In genomic region chr1:229069176-229069575, GRCh38 we compare ENCODE assay signal across 21 cellular contexts.
DNase-seq lines count a peak whose midpoint lies in the region; ATAC-seq, FAIRE-seq and TF ChIP-seq lines count a peak whose summit lies in the region.
"Had no signal": no experiment of that assay in that cellular context is flagged by ENCODE, and none has a peak within 500 bp of the region (broad histone marks: within the 10 kb centered on the region; RNA-seq: fewer than 3 reads in every experiment).

No MANE protein-coding gene starts in this region.

- TF ChIP-seq CTCF in HEK293 (tag by site-specific recombination; IDR thresholded peaks at IDR 0.05) (no peak), tibial artery (IDR thresholded peaks at IDR 0.05) (no peak)
- TF ChIP-seq CTCF in CD4-positive, alpha-beta T cell (IDR thresholded peaks at IDR 0.05): no peak

- H3K27me3 ChIP-seq in BLaER1 treated with 17β-estradiol and CSF1 and Interleukin-3, amounts not matched to agents 10 nM and 100 nM: no peaks in the 10 kb centered on the region; a peak in 1 of 22 replicates
- no peaks in the 10 kb centered on the region for H3K27me3 ChIP-seq in tibial artery
- H3K27me3 ChIP-seq in CD4-positive, alpha-beta T cell (ENCODE audit: control insufficient read depth, insufficient read depth, low read length): no peaks in the 10 kb centered on the region
- H3K27me3 ChIP-seq: BLaER1 had no signal

- peak overlapping the region in 6 of 11 experiments; percentile 54 to 87 (median 60); a peak in 10 of 22 replicates for H3K4me2 ChIP-seq in BLaER1 treated with 17β-estradiol and CSF1 and Interleukin-3, amounts not matched to agents 10 nM and 100 nM
- H3K4me2 ChIP-seq: GM23338 had no signal

- CTCF ChIA-PET in HEK293 (lab: Yijun Ruan, JAX): no interaction called here
- CTCF ChIA-PET in CD4-positive, alpha-beta T cell (lab: Charles Lee): no interaction called here

- no peak for DNase-seq in frontal cortex (ENCODE audit: low spot score in 2 of 2)
- no peak for DNase-seq in tibial artery
- DNase-seq in CD4-positive, alpha-beta T cell: no peak
- DNase-seq in SIG-M5 (lab: John Stamatoyannopoulos, UW): no peak
- no peak for DNase-seq in UCSD-AML1 (lab: John Stamatoyannopoulos, UW; ENCODE audit: unreplicated experiment)
- DNase-seq: ACHN, DMS53, Karpas-422, NCI-H1105 treated with DMSO at 0.1 percent for 48 hours, NCI-H2029 treated with DMSO at 0.1 percent for 48 hours, NCI-H226, NCI-H524 treated with DMSO at 0.1 percent for 48 hours, NCI-H82 had no signal

- no peak overlapping the region for H3K4me3 ChIP-seq in BLaER1 treated with 17β-estradiol and CSF1 and Interleukin-3, amounts not matched to agents 10 nM and 100 nM
- H3K4me3 ChIP-seq in HEK293 (ENCODE audit: low read depth, low read length) (no peak overlapping the region), tibial artery (no peak overlapping the region)
- H3K4me3 ChIP-seq: BLaER1, GM23338, HAP-1 had no signal

- H3K9ac ChIP-seq in BLaER1 treated with 17β-estradiol and CSF1 and Interleukin-3, amounts not matched to agents 10 nM and 100 nM: no peak overlapping the region
- H3K9ac ChIP-seq: BLaER1 had no signal

- H3K9me3 Mint-ChIP-seq in CD4-positive, alpha-beta T cell: no peaks in the 10 kb centered on the region
- H3K9me3 Mint-ChIP-seq: GM23338 had no signal

- peak; percentile 53 for FAIRE-seq in frontal cortex (lab: Jason Lieb, UNC)
- FAIRE-seq: GM18507 had no signal

- ATAC-seq in CD4-positive, alpha-beta T cell (ENCODE audit: poor library complexity): no peak
- ATAC-seq: GM23338, Panc1 had no signal

- H3K9me3 ChIP-seq in BLaER1 treated with 17β-estradiol and CSF1 and Interleukin-3, amounts not matched to agents 10 nM and 100 nM (replicated peaks in 1 of 11): no peaks in the 10 kb centered on the region
- H3K9me3 ChIP-seq in HEK293 (ENCODE audit: control insufficient read depth, insufficient read depth, low read depth, low read length) (no peaks in the 10 kb centered on the region), tibial artery (no peaks in the 10 kb centered on the region)
- no peaks in the 10 kb centered on the region for H3K9me3 ChIP-seq in CD4-positive, alpha-beta T cell (ENCODE audit: control insufficient read depth, low read length)
- H3K9me3 ChIP-seq: BLaER1, HAP-1 had no signal

- H4K20me1 ChIP-seq in BLaER1 treated with 17β-estradiol and CSF1 and Interleukin-3, amounts not matched to agents 10 nM and 100 nM: no peaks in the 10 kb centered on the region
- H4K20me1 ChIP-seq: BLaER1 had no signal

- no peak overlapping the region for H3K27ac Mint-ChIP-seq in CD4-positive, alpha-beta T cell
- H3K27ac Mint-ChIP-seq: GM23338, IgD-negative memory B cell had no signal

- H3K27ac ChIP-seq in BLaER1 treated with 17β-estradiol and CSF1 and Interleukin-3, amounts not matched to agents 10 nM and 100 nM: peak overlapping the region in 5 of 11 experiments; percentile 17 to 86 (median 39); a peak in 8 of 22 replicates
- H3K27ac ChIP-seq in HEK293 (ENCODE audit: extremely low read depth, low read depth, low read length) (no peak overlapping the region), tibial artery (peak overlapping the region; percentile 34 to 71)
- no peak overlapping the region for H3K27ac ChIP-seq in CD4-positive, alpha-beta T cell (ENCODE audit: low read depth, low read length)
- H3K27ac ChIP-seq: BLaER1 had no signal

- H3K4me1 Mint-ChIP-seq in CD4-positive, alpha-beta T cell (ENCODE audit: low read depth): peaks cover 28% of the 10 kb centered on the region
- H3K4me1 Mint-ChIP-seq: IgD-negative memory B cell had no signal

- H3K4me3 Mint-ChIP-seq in CD4-positive, alpha-beta T cell: no peak overlapping the region
- H3K4me3 Mint-ChIP-seq: GM23338 had no signal

- POLR2A ChIA-PET in HEK293 (lab: Yijun Ruan, JAX): interaction anchor here (1.4 kb wide), 1 partner anchor 439 kb away, joined by 3 read pairs; the partner anchor contains the start of gene NUP133
- POLR2A ChIA-PET in CD4-positive, alpha-beta T cell (lab: Charles Lee): interaction anchor here (1.5 kb wide), 1 partner anchor 11 kb away, joined by 5 read pairs; no protein-coding TSS in a partner anchor

- no peaks in the 10 kb centered on the region for H3K36me3 ChIP-seq in BLaER1 treated with 17β-estradiol and CSF1 and Interleukin-3, amounts not matched to agents 10 nM and 100 nM
- H3K36me3 ChIP-seq in HEK293 (ENCODE audit: control insufficient read depth in 2 of 2, insufficient read depth in 1 of 2, low read length in 2 of 2) (no peaks in the 10 kb centered on the region), tibial artery (no peaks in the 10 kb centered on the region)
- H3K36me3 ChIP-seq: BLaER1, HAP-1 had no signal

- no peaks in the 10 kb centered on the region for H3K27me3 Mint-ChIP-seq in CD4-positive, alpha-beta T cell

- H3K4me1 ChIP-seq in BLaER1 treated with 17β-estradiol and CSF1 and Interleukin-3, amounts not matched to agents 10 nM and 100 nM: peaks cover 11 to 80% (median 62%) of the 10 kb centered on the region in 10 experiments
- H3K4me1 ChIP-seq in HEK293 (ENCODE audit: control insufficient read depth, insufficient read depth, low read length) (peaks cover 6% of the 10 kb centered on the region), tibial artery (peaks cover 0 to 39% (median 30%) of the 10 kb centered on the region in 4 donors)
- H3K4me1 ChIP-seq: HAP-1 had no signal

- intact Hi-C loops in tibial artery (cut with DNase I; ENCODE audit: low total_unique reads): no loop called here
- intact Hi-C loops in CD4-positive, alpha-beta T cell (cut with DNase I, micrococcal nuclease): no loop called here

- H3K36me3 Mint-ChIP-seq in CD4-positive, alpha-beta T cell (ENCODE audit: low read depth): no peaks in the 10 kb centered on the region
- H3K36me3 Mint-ChIP-seq: IgD-negative memory B cell had no signal

TF ChIP-seq in HEK293, 187 proteins besides CTCF, POLR2A, EP300 and RAD21:
- TF ChIP-seq PRDM6 (tag by site-specific recombination; IDR thresholded peaks at IDR 0.05) (no peak), ZNF366 (tag by site-specific recombination; conservative IDR thresholded peaks at IDR 0.05) (peak; percentile 72), ZBTB17 (tag by site-specific recombination; IDR thresholded peaks at IDR 0.05) (peak; percentile 93)

Comparison
In these comparisons a context has a peak if more than half of its experiments do, and no peak if none do; other contexts are left out.
1. H3K27ac ChIP-seq: peak in tibial artery (2 of 2); none in HEK293 (single experiment) and CD4-positive, alpha-beta T cell (single experiment).